15 cellular contexts compared by ENCODE assay signal in the genomic region with DNA sequence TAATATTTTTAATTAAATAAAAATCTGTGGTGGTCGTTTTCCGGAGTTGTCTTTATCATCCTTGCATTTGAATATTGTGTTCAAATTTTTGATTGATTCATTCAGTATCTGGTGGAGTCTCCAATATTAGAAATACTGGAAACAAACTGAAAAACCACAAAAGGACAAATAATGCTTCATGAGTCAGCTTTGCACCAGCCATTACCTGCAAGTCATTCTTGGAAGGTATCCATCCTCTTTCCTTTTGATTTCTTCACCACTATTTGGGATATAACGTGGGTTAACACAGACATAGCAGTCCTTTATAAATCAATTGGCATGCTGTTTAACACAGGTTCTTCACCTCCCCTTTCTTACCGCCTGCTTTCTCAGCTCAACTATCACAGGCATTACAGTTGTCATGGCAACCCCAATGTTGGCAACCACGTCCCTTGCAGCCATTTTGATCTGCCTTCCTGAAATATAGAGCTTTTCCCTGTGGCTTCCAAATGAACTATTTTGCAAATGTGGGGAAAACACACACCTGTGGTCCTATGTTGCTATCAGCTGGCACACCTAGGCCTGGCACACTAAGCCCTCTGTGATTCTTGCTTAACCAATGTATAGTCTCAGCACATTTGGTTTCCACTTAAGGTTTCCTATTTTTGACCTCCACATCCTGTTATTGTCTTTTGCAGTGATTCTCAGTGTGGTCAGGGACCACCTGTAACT. TPM values are rescaled to one million over a fixed set of nuclear protein-coding genes. Genes with fewer than 3 reads are reported as not detected.
DNase-seq lines count a peak whose midpoint lies in the region; ATAC-seq, FAIRE-seq and TF ChIP-seq lines count a peak whose summit lies in the region.
"Had no signal": no experiment of that assay in that cellular context is flagged by ENCODE, and none has a peak within 500 bp of the region (broad histone marks: within the 10 kb centered on the region; RNA-seq: fewer than 3 reads in every experiment).

No MANE protein-coding gene starts in this region.

- H3K4me1 ChIP-seq in GM12878 (ENCODE audit: control insufficient read depth, insufficient read depth, low read length) (peaks cover 13% of the 10 kb centered on the region), neuronal stem cell (ENCODE audit: control insufficient read depth in 2 of 2, insufficient read depth in 1 of 2, low read depth in 1 of 2, low read length in 2 of 2) (peaks cover 0 to 4% of the 10 kb centered on the region in 2 donors), ovary (ENCODE audit: insufficient read depth) (no peaks in the 10 kb centered on the region)
- H3K4me1 ChIP-seq: stomach had no signal

- peaks cover 0 to 9% of the 10 kb centered on the region in 2 experiments; a peak in 3 of 4 replicates for H3K27me3 ChIP-seq in GM12878 (replicated peaks in 1 of 2; ENCODE audit: control insufficient read depth in 2 of 2, insufficient read depth in 2 of 2, low read length in 1 of 2)
- no peaks in the 10 kb centered on the region for H3K27me3 ChIP-seq in neuronal stem cell (ENCODE audit: control insufficient read depth in 3 of 3, insufficient read depth in 3 of 3, low read depth in 1 of 3, low read length in 3 of 3)
- no peaks in the 10 kb centered on the region for H3K27me3 ChIP-seq in ovary
- H3K27me3 ChIP-seq: stomach had no signal

- TF ChIP-seq RAD21 in GM12878 (IDR thresholded peaks at IDR 0.05; ENCODE audit: insufficient read depth, low read depth, low read length) = no peak

- no peaks in the 10 kb centered on the region for H3K79me2 ChIP-seq in GM12878 (ENCODE audit: control insufficient read depth, insufficient read depth, low read length)

- H4K91ac ChIP-seq in neuronal stem cell (ENCODE audit: low read depth, low read length, poor library complexity) = no peak overlapping the region

- H3K27me3 Mint-ChIP-seq in activated T-cell treated with anti-CD3 and anti-CD28 coated beads, Interleukin-2, amount 50 U/mL, for 24 hours = no peaks in the 10 kb centered on the region

- peaks cover 2% of the 10 kb centered on the region for H3K9me3 Mint-ChIP-seq in activated T-cell treated with anti-CD3 and anti-CD28 coated beads, Interleukin-2, amount 50 U/mL, for 24 hours

- no TSS peak for BruUV-seq in GM12878 (replicated peaks; lab: Mats Ljungman, UMichigan)

- no peak overlapping the region for H3K9ac ChIP-seq in GM12878 (ENCODE audit: control insufficient read depth, insufficient read depth, low read length)
- H3K9ac ChIP-seq in neuronal stem cell (ENCODE audit: low read depth, low read length, poor library complexity) = no peak overlapping the region
- H3K9ac ChIP-seq: SK-N-SH had no signal

- no peak overlapping the region for H3K18ac ChIP-seq in neuronal stem cell (ENCODE audit: low read length)

- H2BK12ac ChIP-seq in neuronal stem cell (ENCODE audit: low read length) = no peak overlapping the region

- TF ChIP-seq CTCF in GM12878 (IDR thresholded peaks at IDR 0.05 in 2 of 3, conservative IDR thresholded peaks at IDR 0.05 in 1 of 3; ENCODE audit: control insufficient read depth in 2 of 3, extremely low read depth in 1 of 3, insufficient read depth in 1 of 3, low read depth in 3 of 3, low read length in 3 of 3) = no peak
- TF ChIP-seq CTCF in ovary (IDR thresholded peaks at IDR 0.05) = no peak

- no peak for ATAC-seq in GM12878
- no peak for ATAC-seq in HG03460 (IDR thresholded peaks at IDR 0.05; ENCODE audit: unreplicated experiment)
- ATAC-seq: HCT116 had no signal

- H2BK5ac ChIP-seq in neuronal stem cell (ENCODE audit: low read length) = no peak overlapping the region

- no peak overlapping the region for H2BK120ac ChIP-seq in neuronal stem cell (ENCODE audit: low read depth, low read length)

- no peak overlapping the region for H3K4me3 Mint-ChIP-seq in activated T-cell treated with anti-CD3 and anti-CD28 coated beads, Interleukin-2, amount 50 U/mL, for 24 hours

- H3K4me1 Mint-ChIP-seq in activated T-cell treated with anti-CD3 and anti-CD28 coated beads, Interleukin-2, amount 50 U/mL, for 24 hours (ENCODE audit: low read depth) = peaks cover 75% of the 10 kb centered on the region

- H3K4ac ChIP-seq in neuronal stem cell (ENCODE audit: low read length) = no peak overlapping the region

- TF ChIP-seq POLR2A in GM12878 (IDR thresholded peaks at IDR 0.05; ENCODE audit: low read depth, low read length) (no peak), ovary (IDR thresholded peaks at IDR 0.05) (no peak)

- H3K27ac Mint-ChIP-seq in activated T-cell treated with anti-CD3 and anti-CD28 coated beads, Interleukin-2, amount 50 U/mL, for 24 hours = peak overlapping the region; percentile 79

- SMC1A ChIA-PET in GM12878 (lab: Charles Lee; ENCODE audit: uncharacterized antibody, unreplicated experiment) = no interaction called here

- DNase-seq in activated T-cell treated with anti-CD3 and anti-CD28 coated beads, Interleukin-2, amount 50 U/mL, for 24 hours = no peak
- no peak for DNase-seq in activated T-cell treated with anti-CD3 and anti-CD28 coated beads, Interleukin-2, amount 50 U/mL, for 1 hour
- DNase-seq in NCI-H774 (lab: John Stamatoyannopoulos, UW) (peak; percentile 31), GM12878 (ENCODE audit: low read depth, low spot score) (no peak), neuronal stem cell (ENCODE audit: low spot score) (no peak), ovary (no peak), NCI-H2029 (lab: John Stamatoyannopoulos, UW) (no peak)
- DNase-seq: NCI-H1048; retina; SK-N-SH; stimulated activated CD4-positive, alpha-beta T cell treated with anti-CD3 and anti-CD28 coated beads, Interleukin-4, amount 100 ng/mL, for 4 hours; stomach had no signal

- no peak for FAIRE-seq in GM12878 (lab: Jason Lieb, UNC)

- H3K4me2 ChIP-seq in GM12878 (ENCODE audit: control insufficient read depth, insufficient read depth) (no peak overlapping the region), neuronal stem cell (ENCODE audit: insufficient read depth, low read length, poor library complexity, severe bottlenecking) (no peak overlapping the region)
- H3K4me2 ChIP-seq: SK-N-SH had no signal

- no peak overlapping the region for H3K23ac ChIP-seq in neuronal stem cell (ENCODE audit: low read depth, low read length, poor library complexity)

- no peak overlapping the region for H3K27ac ChIP-seq in GM12878 (ENCODE audit: control insufficient read depth, insufficient read depth)
- H3K27ac ChIP-seq in neuronal stem cell (replicated peaks; ENCODE audit: low read length) = no peak overlapping the region
- H3K27ac ChIP-seq in ovary = no peak overlapping the region
- H3K27ac ChIP-seq: stomach had no signal

- H3K79me1 ChIP-seq in neuronal stem cell (ENCODE audit: low read depth, low read length) = no peaks in the 10 kb centered on the region

- in situ Hi-C loops in GM12878 (cut with MboI) = no loop called here

- H3K36me3 ChIP-seq in GM12878 (ENCODE audit: control insufficient read depth in 2 of 2, insufficient read depth in 2 of 2, low read length in 1 of 2) (no peaks in the 10 kb centered on the region), neuronal stem cell (replicated peaks in 1 of 2; ENCODE audit: control insufficient read depth in 2 of 2, insufficient read depth in 2 of 2, low read length in 2 of 2) (no peaks in the 10 kb centered on the region), ovary (no peaks in the 10 kb centered on the region)
- H3K36me3 ChIP-seq: stomach had no signal

- 55% methylated on average over 5 of the region's 5 CpGs for WGBS in GM12878 (ENCODE audit: insufficient coverage, insufficient replicate concordance, low lambda C conversion rate, missing lambda C conversion rate)
- no CpG with 5 or more reads among the region's 5 CpGs for WGBS in neuronal stem cell (ENCODE audit: extremely low coverage in 2 of 2, insufficient read length in 2 of 2, insufficient replicate concordance in 1 of 2), 2 donors
- WGBS in ovary, 3 donors = 62 to 79% (median 73%) methylated on average over 5 of the region's 5 CpGs

- no peak overlapping the region for H2AK5ac ChIP-seq in neuronal stem cell (ENCODE audit: low read depth, low read length)

- POLR2A ChIA-PET in GM12878 (lab: Charles Lee) = no interaction called here

- H3K4me3 ChIP-seq in GM12878 (no peak overlapping the region), neuronal stem cell (ENCODE audit: low read length in 2 of 2) (no peak overlapping the region), ovary (no peak overlapping the region)
- H3K4me3 ChIP-seq: stomach had no signal

- RAD21 ChIA-PET in GM12878 (lab: Charles Lee; ENCODE audit: unreplicated experiment) = no interaction called here

- peaks cover 74% of the 10 kb centered on the region for H3K36me3 Mint-ChIP-seq in activated T-cell treated with anti-CD3 and anti-CD28 coated beads, Interleukin-2, amount 50 U/mL, for 24 hours (ENCODE audit: low read depth)

- TF ChIP-seq EP300 in GM12878 (IDR thresholded peaks at IDR 0.05; ENCODE audit: borderline replicate concordance in 1 of 2, control insufficient read depth in 1 of 2, low read depth in 2 of 2, low read length in 2 of 2) (no peak), ovary (IDR thresholded peaks at IDR 0.05) (no peak)

- H4K20me1 ChIP-seq in GM12878 (ENCODE audit: control insufficient read depth, insufficient read depth) = no peaks in the 10 kb centered on the region; the same call in 1 of the 2 replicates

- H3K9me3 ChIP-seq in GM12878 (replicated peaks; ENCODE audit: control insufficient read depth, insufficient read depth, low read length) (no peaks in the 10 kb centered on the region; the same call in 2 of the 3 replicates), neuronal stem cell (replicated peaks in 1 of 2; ENCODE audit: control insufficient read depth in 2 of 2, insufficient read depth in 1 of 2, low read depth in 1 of 2, low read length in 2 of 2) (no peaks in the 10 kb centered on the region), ovary (no peaks in the 10 kb centered on the region)
- H3K9me3 ChIP-seq: SK-N-SH, stomach had no signal

- H2AFZ ChIP-seq in GM12878 (ENCODE audit: control insufficient read depth, low read depth, low read length) (no peak overlapping the region), neuronal stem cell (ENCODE audit: low read length) (peak overlapping the region; percentile 2)

- CTCF ChIA-PET in GM12878 (lab: Yijun Ruan, JAX) = no interaction called here

- no peak overlapping the region for H2BK15ac ChIP-seq in neuronal stem cell (ENCODE audit: low read length)

- no peak overlapping the region for H4K8ac ChIP-seq in neuronal stem cell (ENCODE audit: low read depth, low read length)

- intact Hi-C loops in GM12878 (cut with micrococcal nuclease; ENCODE audit: unreplicated experiment) (loop anchor here (5.0 kb wide), 1 partner anchor 123 kb away; no protein-coding TSS in a partner anchor), ovary (cut with DNase I) (no loop called here)

- no peak overlapping the region for H3K14ac ChIP-seq in neuronal stem cell (ENCODE audit: low read length)

RNA-seq across cellular contexts. Expression of a gene that starts 6.5 kb away (rescaled TPM):
- not detected in 2 replicates for total RNA-seq in GM12878 (2013; cell fraction: nucleolus; rRNA removed)
- total RNA-seq in GM12878 (2014; rRNA removed) (not detected in 2 replicates), GM12878 (2014; rRNA removed; fragmentation: Illumina TruSeq; extraction: Trizol) (not detected in 2 replicates), GM12878 (2021) (0.29 TPM in 1 of 2 replicates, not detected in the other), ovary (under 1 TPM in 1 of 7 donors, not detected in 6; 0.51 TPM)
- polyA plus RNA-seq in GM12878 (2011; ENCODE audit: low read depth) = not detected
- polyA plus RNA-seq in GM12878 (2011; rRNA removed) (not detected in 2 replicates), GM12878 (2014; fragmentation: Illumina TruSeq; extraction: Trizol) (not detected in 2 replicates), GM12878 (2014; fragmentation: Nextera tagmentation; extraction: Ambion mirVana) (not detected), GM12878 (2014; rRNA removed) (not detected in 2 replicates), GM12878 (2016; fragmentation: Nextera tagmentation; extraction: Ambion mirVana) (not detected), ovary (under 1 TPM; 0.04 to 0.17 TPM)
- polyA plus RNA-seq in GM12878 (2011; cell fraction: cytosol; rRNA removed) = not detected in 2 replicates
- polyA plus RNA-seq in GM12878 (2011; cell fraction: nucleus; rRNA removed) = not detected in 2 replicates
- polyA plus RNA-seq in GM12878 (2012) = not detected in 2 replicates
- polyA minus RNA-seq in GM12878 (2011; rRNA and poly(A)+ RNA removed) = not detected in 2 replicates
- polyA minus RNA-seq in GM12878 (2011; cell fraction: cytosol; rRNA and poly(A)+ RNA removed) = not detected in 2 replicates
- polyA minus RNA-seq in GM12878 (2011; cell fraction: nucleus; rRNA and poly(A)+ RNA removed) = not detected in 2 replicates
- polyA plus RNA-seq in neuronal stem cell (2013, experiment 1 of 2) = not detected
- polyA plus RNA-seq in neuronal stem cell (2013, experiment 2 of 2) = not detected
- total RNA-seq: HT1080 had no signal
- polyA plus RNA-seq: SK-N-SH had no signal
